22 cellular contexts compared by ENCODE assay signal in the genomic region with DNA sequence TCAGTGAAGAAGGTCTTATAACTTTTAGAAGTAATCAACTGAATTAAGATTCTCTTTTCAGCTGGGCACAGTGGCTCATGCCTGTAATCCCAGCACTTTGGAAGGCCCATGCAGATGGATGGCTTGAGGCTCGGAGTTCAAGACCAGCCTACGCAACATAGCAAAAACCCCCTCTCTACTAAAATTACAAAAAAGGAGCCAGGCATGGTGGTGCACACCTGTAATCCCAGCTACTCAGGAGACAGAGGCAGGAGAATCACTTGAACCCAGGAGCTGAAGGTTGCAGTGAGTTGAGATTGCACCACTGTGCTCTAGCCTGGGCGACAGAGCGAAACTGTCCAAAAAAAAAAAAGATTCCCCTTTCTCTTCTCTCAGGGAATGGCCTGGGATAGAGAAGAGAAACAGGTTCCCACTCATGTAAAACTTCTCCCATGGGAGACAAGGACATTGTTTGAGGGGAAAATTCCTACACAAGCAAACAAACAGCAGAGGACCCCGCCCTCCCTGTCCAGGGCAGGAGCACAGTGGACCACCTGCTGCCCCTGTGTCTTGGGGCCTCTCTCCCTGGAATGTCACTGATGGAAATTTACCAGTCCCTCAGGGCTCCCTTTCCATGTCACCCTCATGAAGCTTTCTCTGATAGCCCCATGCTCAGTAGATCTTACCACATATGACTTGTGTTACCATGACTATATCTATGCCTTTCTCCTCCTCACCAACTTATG. TPM values are rescaled to one million over a fixed set of nuclear protein-coding genes. Genes with fewer than 3 reads are reported as not detected.
DNase-seq lines count a peak whose midpoint lies in the region; ATAC-seq and TF ChIP-seq lines count a peak whose summit lies in the region.
"Had no signal": no experiment of that assay in that cellular context is flagged by ENCODE, and none has a peak within 500 bp of the region (broad histone marks: within the 10 kb centered on the region; RNA-seq: fewer than 3 reads in every experiment).

No MANE protein-coding gene starts in this region.

- no peak overlapping the region for H3K27ac ChIP-seq in GM23338 (ENCODE audit: low read depth)
- H3K27ac ChIP-seq in spleen = peak overlapping the region in 7 of 8 donors; percentile 46 to 79 (median 67)
- H3K27ac ChIP-seq in breast epithelium = peak overlapping the region in 1 of 2 donors; percentile 19
- H3K27ac ChIP-seq: esophagus squamous epithelium, right lobe of liver, upper lobe of left lung had no signal

- intact Hi-C loops in activated T-helper 2 cell treated with anti-CD3 and anti-CD28 coated beads, Interferon-gamma antibody, Interleukin-2, Interleukin-4, amounts not matched to agents 10 μg/mL and 5 μg/mL and 100 μg/mL, durations not matched to agents 14 hours and 24 hours and 36 hours (cut with micrococcal nuclease) = loop anchor here (10.0 kb wide), 2 partner anchors 612 to 1998 kb away; a partner anchor contains a TSS
- intact Hi-C loops in spleen (cut with DNase I; ENCODE audit: low total_unique reads) = no loop called here
- intact Hi-C loops in breast epithelium (cut with DNase I; ENCODE audit: low total_unique reads) = loop anchor here (5.0 kb wide), 1 partner anchor 1336 kb away; no protein-coding TSS in a partner anchor

- H3K36me3 ChIP-seq in GM23338 (ENCODE audit: insufficient read depth) (no peaks in the 10 kb centered on the region), spleen (no peaks in the 10 kb centered on the region), breast epithelium (no peaks in the 10 kb centered on the region)
- H3K36me3 ChIP-seq: esophagus squamous epithelium, right lobe of liver, upper lobe of left lung had no signal

- H3K4me1 ChIP-seq in GM23338 (ENCODE audit: insufficient read depth) (no peaks in the 10 kb centered on the region), spleen (peaks cover 51 to 95% (median 82%) of the 10 kb centered on the region in 6 donors), breast epithelium (peaks cover 0 to 6% of the 10 kb centered on the region in 2 donors)

- H3K4me3 Mint-ChIP-seq in GM23338 = no peak overlapping the region
- peak overlapping the region; percentile 97 for H3K4me3 Mint-ChIP-seq in activated T-helper 2 cell treated with anti-CD3 and anti-CD28 coated beads, Interferon-gamma antibody, Interleukin-2, Interleukin-4, amounts not matched to agents 10 μg/mL and 5 μg/mL and 100 μg/mL, durations not matched to agents 14 hours and 24 hours and 36 hours (ENCODE audit: low read depth)

- TF ChIP-seq CTCF in GM23338 (conservative IDR thresholded peaks at IDR 0.05; ENCODE audit: low read depth in 2 of 2) (no peak), spleen (IDR thresholded peaks at IDR 0.05 in 8 of 11, conservative IDR thresholded peaks at IDR 0.05 in 3 of 11) (no peak), breast epithelium (IDR thresholded peaks at IDR 0.05) (no peak)

- H3K9me2 ChIP-seq in GM23338 (ENCODE audit: insufficient read depth) = 0 out of 2 replicates have a peak, but pooled peaks cover 2% of the 10 kb centered on the region

- no peak overlapping the region for H3K4me3 ChIP-seq in GM23338
- H3K4me3 ChIP-seq in spleen = no peak overlapping the region
- no peak overlapping the region for H3K4me3 ChIP-seq in breast epithelium
- H3K4me3 ChIP-seq: esophagus squamous epithelium, GM12878, right lobe of liver, upper lobe of left lung had no signal

- peak; percentile 55 for DNase-seq in activated CD8-positive, alpha-beta memory T cell treated with anti-CD3 and anti-CD28 coated beads for 24 hours
- no peak for DNase-seq in activated CD8-positive, alpha-beta memory T cell treated with anti-CD3 and anti-CD28 coated beads, Interleukin-2, amount 50 U/mL, for 4 hours
- DNase-seq in GM23338 (ENCODE audit: low spot score) (no peak), spleen (no peak), NCI-H2171 (lab: John Stamatoyannopoulos, UW) (no peak), breast epithelium (ENCODE audit: low spot score in 2 of 2) (no peak)
- DNase-seq in activated T-helper 2 cell treated with anti-CD3 and anti-CD28 coated beads, Interferon-gamma antibody, Interleukin-2, Interleukin-4, amounts not matched to agents 10 μg/mL and 5 μg/mL and 100 μg/mL, durations not matched to agents 14 hours and 24 hours and 36 hours (ENCODE audit: low spot score) = peak; percentile 7
- DNase-seq: ACHN; esophagus squamous epithelium; H7; midbrain; NCI-H1694 treated with DMSO at 0.1 percent for 48 hours; NCI-H446; occipital lobe; SHP77 treated with DMSO at 0.1 percent for 48 hours; stimulated activated CD4-positive, alpha-beta T cell treated with anti-CD3 and anti-CD28 coated beads, Interleukin-4, amount 100 ng/mL, for 4 hours; upper lobe of left lung had no signal

- H3K9me3 ChIP-seq in spleen (no peaks in the 10 kb centered on the region), breast epithelium (no peaks in the 10 kb centered on the region)
- H3K9me3 ChIP-seq: esophagus squamous epithelium, right lobe of liver, upper lobe of left lung had no signal

- no peak for TF ChIP-seq POLR2A in spleen (IDR thresholded peaks at IDR 0.05)
- TF ChIP-seq POLR2A in breast epithelium (IDR thresholded peaks at IDR 0.05) = no peak

- H3K36me3 Mint-ChIP-seq in GM23338 (ENCODE audit: low read depth) = no peaks in the 10 kb centered on the region
- peaks cover 94% of the 10 kb centered on the region for H3K36me3 Mint-ChIP-seq in activated T-helper 2 cell treated with anti-CD3 and anti-CD28 coated beads, Interferon-gamma antibody, Interleukin-2, Interleukin-4, amounts not matched to agents 10 μg/mL and 5 μg/mL and 100 μg/mL, durations not matched to agents 14 hours and 24 hours and 36 hours (ENCODE audit: low read depth)

- H3K27ac Mint-ChIP-seq in GM23338 = no peak overlapping the region
- peak overlapping the region; percentile 97 for H3K27ac Mint-ChIP-seq in activated T-helper 2 cell treated with anti-CD3 and anti-CD28 coated beads, Interferon-gamma antibody, Interleukin-2, Interleukin-4, amounts not matched to agents 10 μg/mL and 5 μg/mL and 100 μg/mL, durations not matched to agents 14 hours and 24 hours and 36 hours

- no peak overlapping the region for H2AFZ ChIP-seq in GM23338

- H4K20me1 ChIP-seq in GM23338 (replicated peaks; ENCODE audit: insufficient read depth) = no peaks in the 10 kb centered on the region

- H3K9me3 Mint-ChIP-seq in GM23338 = no peaks in the 10 kb centered on the region
- no peaks in the 10 kb centered on the region for H3K9me3 Mint-ChIP-seq in activated T-helper 2 cell treated with anti-CD3 and anti-CD28 coated beads, Interferon-gamma antibody, Interleukin-2, Interleukin-4, amounts not matched to agents 10 μg/mL and 5 μg/mL and 100 μg/mL, durations not matched to agents 14 hours and 24 hours and 36 hours

- H3F3A ChIP-seq in GM23338 (replicated peaks; ENCODE audit: low read depth) = no peaks in the 10 kb centered on the region

- ATAC-seq in GM23338 (peak; percentile 43; the same call in 2 of the 3 replicates), GM18520 (IDR thresholded peaks at IDR 0.05; ENCODE audit: unreplicated experiment) (no peak)
- ATAC-seq: right lobe of liver had no signal

- peaks cover 2% of the 10 kb centered on the region for H3K27me3 Mint-ChIP-seq in GM23338 (ENCODE audit: insufficient read depth, low read depth, poor library complexity)
- H3K27me3 Mint-ChIP-seq in activated T-helper 2 cell treated with anti-CD3 and anti-CD28 coated beads, Interferon-gamma antibody, Interleukin-2, Interleukin-4, amounts not matched to agents 10 μg/mL and 5 μg/mL and 100 μg/mL, durations not matched to agents 14 hours and 24 hours and 36 hours (ENCODE audit: low read depth) = no peaks in the 10 kb centered on the region

- WGBS in spleen, 5 donors = 88 to 96% (median 94%) methylated on average over 5 of the region's 5 CpGs

- H3K27me3 ChIP-seq in GM23338 (ENCODE audit: insufficient read depth) (no peaks in the 10 kb centered on the region), spleen (replicated peaks in 1 of 7) (no peaks in the 10 kb centered on the region), breast epithelium (no peaks in the 10 kb centered on the region)
- H3K27me3 ChIP-seq: right lobe of liver, upper lobe of left lung had no signal

- peaks cover 3% of the 10 kb centered on the region; the same call in 1 of the 3 replicates for H3K4me1 Mint-ChIP-seq in GM23338
- peaks cover 68% of the 10 kb centered on the region for H3K4me1 Mint-ChIP-seq in activated T-helper 2 cell treated with anti-CD3 and anti-CD28 coated beads, Interferon-gamma antibody, Interleukin-2, Interleukin-4, amounts not matched to agents 10 μg/mL and 5 μg/mL and 100 μg/mL, durations not matched to agents 14 hours and 24 hours and 36 hours (ENCODE audit: low read depth)

- H3K79me2 ChIP-seq in GM23338 (replicated peaks; ENCODE audit: insufficient read depth) = no peaks in the 10 kb centered on the region

- no peak overlapping the region for H3K4me2 ChIP-seq in GM23338

TF ChIP-seq in GM23338, 12 proteins besides CTCF, POLR2A, EP300 and RAD21 (continues in another document):
- TF ChIP-seq ZNF114 (CRISPR knock-in tag; IDR thresholded peaks at IDR 0.05) (no peak), EZH2phosphoT487 (IDR thresholded peaks at IDR 0.05; ENCODE audit: unreplicated experiment) (no peak)

RNA-seq across cellular contexts. Expression of a gene that starts 5.6 kb away (rescaled TPM):
- total RNA-seq in GM23338 (2014; rRNA removed; shearing (Covaris generic)) = not detected in 2 replicates
- polyA plus RNA-seq in GM23338 (2016; fragmentation: Nextera tagmentation; extraction: Ambion mirVana) (not detected in 2 replicates), spleen (1 to 10 TPM; 5.0 to 9.7 (median 5.6) TPM)
- 1,777 and 1,808 TPM in 2 replicates for total RNA-seq in activated T-helper 2 cell treated with anti-CD3 and anti-CD28 coated beads, Interferon-gamma antibody, Interleukin-2, Interleukin-4, amounts not matched to agents 10 μg/mL and 5 μg/mL and 100 μg/mL, durations not matched to agents 14 hours and 24 hours and 36 hours
- total RNA-seq in spleen (10 to 100 TPM in 5 of 7 donors, 1 to 10 TPM in 2; 3.5 to 78.7 (median 22.8) TPM), breast epithelium (1 to 10 TPM in 1 of 3 donors, under 1 TPM in 2; 0.33 to 1.3 (median 0.88) TPM)
- total RNA-seq: dermis microvascular lymphatic vessel endothelial cell, H7, occipital lobe had no signal
- polyA plus RNA-seq: keratinocyte had no signal

RNA-seq across cellular contexts. Expression of a gene that starts 32.3 kb away (rescaled TPM):
- total RNA-seq in GM23338 (2014; rRNA removed; shearing (Covaris generic)) = 54.7 and 90.5 TPM in 2 replicates
- polyA plus RNA-seq in GM23338 (2016; fragmentation: Nextera tagmentation; extraction: Ambion mirVana) = 257 and 281 TPM in 2 replicates
- total RNA-seq in activated T-helper 2 cell treated with anti-CD3 and anti-CD28 coated beads, Interferon-gamma antibody, Interleukin-2, Interleukin-4, amounts not matched to agents 10 μg/mL and 5 μg/mL and 100 μg/mL, durations not matched to agents 14 hours and 24 hours and 36 hours = 257 and 266 TPM in 2 replicates
- 100 to 1,000 TPM in 6 of 7 donors, 10 to 100 TPM in 1; 93.2 to 140 (median 120) TPM for total RNA-seq in spleen
- 100 to 1,000 TPM in 1 of 3 donors, 10 to 100 TPM in 2; 63.1 to 100 (median 93.5) TPM for polyA plus RNA-seq in spleen
- 10 to 100 TPM; 62.4 to 72.4 (median 68.2) TPM for total RNA-seq in breast epithelium

Comparison
In these comparisons a context has a peak if more than half of its experiments do, and no peak if none do; other contexts are left out.
1. DNase-seq: peak in activated CD8-positive, alpha-beta memory T cell treated with anti-CD3 and anti-CD28 coated beads for 24 hours (single experiment) and activated T-helper 2 cell treated with anti-CD3 and anti-CD28 coated beads, Interferon-gamma antibody, Interleukin-2, Interleukin-4, amounts not matched to agents 10 μg/mL and 5 μg/mL and 100 μg/mL, durations not matched to agents 14 hours and 24 hours and 36 hours (single experiment); none in activated CD8-positive, alpha-beta memory T cell treated with anti-CD3 and anti-CD28 coated beads, Interleukin-2, amount 50 U/mL, for 4 hours (single experiment), GM23338 (single experiment), spleen (single experiment), NCI-H2171 (single experiment) and breast epithelium (0 of 2).
2. RNA of a gene that starts 5.6 kb away (total RNA-seq): 1,777 to 1,808 TPM in activated T-helper 2 cell treated with anti-CD3 and anti-CD28 coated beads, Interferon-gamma antibody, Interleukin-2, Interleukin-4, amounts not matched to agents 10 μg/mL and 5 μg/mL and 100 μg/mL, durations not matched to agents 14 hours and 24 hours and 36 hours; 3.5 to 78.7 TPM in spleen, 0.33 to 1.3 TPM in breast epithelium and not detected in GM23338; every median in the first group is over 10 times any median in the second.